Comparison of ENCODE assay signal across 1 cellular context in genomic region chr19:39412100-39412866, GRCh38.
TF ChIP-seq lines count a peak whose summit lies in the region.

Gene PLEKHG2, plus strand, starts transcription at chr19:39412669. Its CDS starts 1,418 bp downstream, at chr19:39414087.

TF ChIP-seq in HEK293, 187 proteins besides CTCF, POLR2A, EP300 and RAD21 (continued from another document and continues in another):
- no peak for TF ChIP-seq ZNF433 (tag by site-specific recombination; IDR thresholded peaks at IDR 0.05; ENCODE audit: low read depth)
- peak; percentile 93 for TF ChIP-seq ZNF423 (tag by site-specific recombination; IDR thresholded peaks at IDR 0.05)
- TF ChIP-seq ZFP37 (tag by site-specific recombination; IDR thresholded peaks at IDR 0.05) = peak; percentile 88
- no peak for TF ChIP-seq ZNF571 (tag by site-specific recombination; IDR thresholded peaks at IDR 0.05)
- TF ChIP-seq ZNF37A (tag by site-specific recombination; IDR thresholded peaks at IDR 0.05) = no peak; the same call in 1 of the 2 replicates
- TF ChIP-seq ZNF214 (tag by site-specific recombination; IDR thresholded peaks at IDR 0.05; ENCODE audit: borderline replicate concordance) = no peak
- peak; percentile 48; the same call in 1 of the 2 replicates for TF ChIP-seq ZNF792 (tag by site-specific recombination; IDR thresholded peaks at IDR 0.05)
- no peak for TF ChIP-seq MEIS1 (CRISPR knock-in tag; IDR thresholded peaks at IDR 0.05; ENCODE audit: borderline replicate concordance)
- TF ChIP-seq ZNF157 (tag by site-specific recombination; IDR thresholded peaks at IDR 0.05) = no peak
- TF ChIP-seq SP2 (tag by site-specific recombination; IDR thresholded peaks at IDR 0.05) = peak; percentile 94
- TF ChIP-seq ZNF843 (tag by site-specific recombination; IDR thresholded peaks at IDR 0.05) = peak; percentile 79
- TF ChIP-seq PRDM2 (tag by site-specific recombination; IDR thresholded peaks at IDR 0.05; ENCODE audit: borderline replicate concordance) = no peak
- TF ChIP-seq ZXDB (tag by site-specific recombination; IDR thresholded peaks at IDR 0.05) = peak; percentile 94
- TF ChIP-seq ZNF513 (tag by site-specific recombination; IDR thresholded peaks at IDR 0.05) = peak; percentile 73
- peak; percentile 96 for TF ChIP-seq ZNF610 (tag by site-specific recombination; IDR thresholded peaks at IDR 0.05; ENCODE audit: borderline replicate concordance)
- peak; percentile 99 for TF ChIP-seq ZBTB10 (tag by site-specific recombination; IDR thresholded peaks at IDR 0.05)
- peak; percentile 95 for TF ChIP-seq ZSCAN23 (tag by site-specific recombination; IDR thresholded peaks at IDR 0.05)
- TF ChIP-seq ZNF292 (tag by site-specific recombination; IDR thresholded peaks at IDR 0.05; ENCODE audit: borderline replicate concordance, low read depth) = no peak
- peak; percentile 100 for TF ChIP-seq ZBTB7A (tag by site-specific recombination; IDR thresholded peaks at IDR 0.05; ENCODE audit: low read depth)
- TF ChIP-seq ZNF24 (tag by site-specific recombination; IDR thresholded peaks at IDR 0.05) = peak; percentile 97
- no peak for TF ChIP-seq TCF7L2 (IDR thresholded peaks at IDR 0.05; ENCODE audit: borderline replicate concordance, low read depth, low read length)
- TF ChIP-seq ZBTB20 (tag by site-specific recombination; IDR thresholded peaks at IDR 0.05) = no peak
- peak; percentile 89 for TF ChIP-seq ZNF449 (tag by site-specific recombination; IDR thresholded peaks at IDR 0.05)
- no peak for TF ChIP-seq ZNF138 (tag by site-specific recombination; IDR thresholded peaks at IDR 0.05; ENCODE audit: borderline replicate concordance)
- peak; percentile 100 for TF ChIP-seq ZNF362 (tag by site-specific recombination; IDR thresholded peaks at IDR 0.05)
- TF ChIP-seq ZNF777 (tag by site-specific recombination; IDR thresholded peaks at IDR 0.05; ENCODE audit: borderline replicate concordance) = peak; percentile 75; the same call in 1 of the 2 replicates
- peak; percentile 97 for TF ChIP-seq ZNF121 (tag by site-specific recombination; IDR thresholded peaks at IDR 0.05)
- TF ChIP-seq ZNF677 (tag by site-specific recombination; IDR thresholded peaks at IDR 0.05) = peak; percentile 82
- no peak for TF ChIP-seq ZNF354C (tag by site-specific recombination; IDR thresholded peaks at IDR 0.05; ENCODE audit: borderline replicate concordance, low read depth)
- peak; percentile 97 for TF ChIP-seq ZNF335 (tag by site-specific recombination; conservative IDR thresholded peaks at IDR 0.05)
- peak; percentile 98 for TF ChIP-seq KLF16 (tag by site-specific recombination; IDR thresholded peaks at IDR 0.05)
- TF ChIP-seq WT1 (tag by site-specific recombination; IDR thresholded peaks at IDR 0.05) = peak; percentile 51
- no peak for TF ChIP-seq ZNF670 (tag by site-specific recombination; IDR thresholded peaks at IDR 0.05; ENCODE audit: low read depth)
- peak; percentile 94; the same call in 1 of the 2 replicates for TF ChIP-seq ZNF394 (tag by site-specific recombination; IDR thresholded peaks at IDR 0.05; ENCODE audit: borderline replicate concordance)
- TF ChIP-seq PBX3 (CRISPR knock-in tag; IDR thresholded peaks at IDR 0.05) = no peak
- TF ChIP-seq ZNF391 (tag by site-specific recombination; IDR thresholded peaks at IDR 0.05; ENCODE audit: borderline replicate concordance, low read depth) = peak; percentile 99
- peak; percentile 50; the same call in 1 of the 2 replicates for TF ChIP-seq ZNF518A (tag by site-specific recombination; conservative IDR thresholded peaks at IDR 0.05; ENCODE audit: low read depth)
- no peak for TF ChIP-seq ZNF529 (tag by site-specific recombination; IDR thresholded peaks at IDR 0.05; ENCODE audit: insufficient replicate concordance)
- TF ChIP-seq ZNF416 (tag by site-specific recombination; IDR thresholded peaks at IDR 0.05) = no peak
- TF ChIP-seq REPIN1 (tag by site-specific recombination; IDR thresholded peaks at IDR 0.05; ENCODE audit: low read depth) = peak; percentile 97
- peak; percentile 96 for TF ChIP-seq GLIS1 (tag by site-specific recombination; IDR thresholded peaks at IDR 0.05)
